Comparison of ENCODE assay signal across 17 cellular contexts in the genomic region with DNA sequence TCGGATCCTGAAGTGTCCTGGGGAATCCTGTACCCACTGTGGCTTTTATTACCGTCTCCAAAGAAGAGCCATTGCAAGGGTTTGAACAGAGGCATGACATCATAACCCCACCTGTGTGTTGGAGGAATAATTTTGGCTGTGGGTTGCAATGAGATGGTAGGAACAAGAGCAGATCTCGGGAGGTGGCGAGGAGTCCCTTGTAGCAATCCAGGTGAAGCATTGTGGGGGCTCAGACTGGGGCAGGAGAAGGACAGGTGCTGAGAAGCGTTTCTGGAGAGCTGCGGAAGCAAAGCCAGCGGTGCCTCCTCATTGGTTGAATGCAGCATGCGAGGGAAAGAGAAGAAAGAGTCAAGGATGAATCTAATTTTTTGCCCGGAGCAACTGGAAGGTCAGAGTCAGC.
"Had no signal": no experiment of that assay in that cellular context is flagged by ENCODE, and none has a peak within 500 bp of the region (broad histone marks: within the 10 kb centered on the region; RNA-seq: fewer than 3 reads in every experiment).

No MANE protein-coding gene starts in this region.

- H3K4me3 Mint-ChIP-seq: endodermal cell, mesothelial cell of epicardium, natural killer cell, neural crest cell, type B pancreatic cell had no signal

- H3K36me3 ChIP-seq: heart right ventricle, pancreas, uterus had no signal

- H3K27ac Mint-ChIP-seq: endodermal cell, mesothelial cell of epicardium, natural killer cell, progenitor cell of endocrine pancreas, type B pancreatic cell had no signal

- H3K4me3 ChIP-seq: coronary artery, heart right ventricle, pancreas, uterus had no signal

- H3K36me3 Mint-ChIP-seq: mesothelial cell of epicardium, natural killer cell, type B pancreatic cell had no signal

- DNase-seq: effector CD4-positive, alpha-beta T cell; endodermal cell; heart right ventricle; hypothalamus; natural killer cell; pancreas; stimulated activated CD4-positive, alpha-beta T cell treated with anti-CD3 and anti-CD28 coated beads, Interleukin-2, amount 100 ng/mL, for 24 hours; stimulated activated naive CD4-positive, alpha-beta T cell treated with Interleukin-2 at 50 U/mL for 16 hours; uterus had no signal

- FAIRE-seq: endothelial cell of umbilical vein, frontal cortex, islet of Langerhans, pancreas had no signal

- H3K4me1 ChIP-seq: pancreas, uterus had no signal

- H3K27ac ChIP-seq: coronary artery, heart right ventricle, pancreas, uterus had no signal

- H3K4me1 Mint-ChIP-seq: natural killer cell had no signal

- H3K9me3 Mint-ChIP-seq: endodermal cell, mesothelial cell of epicardium, neural crest cell, type B pancreatic cell had no signal

- H3K27me3 Mint-ChIP-seq: progenitor cell of endocrine pancreas had no signal

- H3K27me3 ChIP-seq: heart right ventricle, pancreas, uterus had no signal

- H3K9me3 ChIP-seq: heart right ventricle, pancreas, uterus had no signal
